In genomic region chr2:126406267-126406666, GRCh38 we compare ENCODE assay signal across 7 cellular contexts.
"Had no signal": no experiment of that assay in that cellular context is flagged by ENCODE, and none has a peak within 500 bp of the region (broad histone marks: within the 10 kb centered on the region; RNA-seq: fewer than 3 reads in every experiment).

No MANE protein-coding gene starts in this region.

- FAIRE-seq: GM12878, GM12891, GM12892, GM18507, GM19239 had no signal

- ATAC-seq: GM12878 had no signal

- H3K4me3 ChIP-seq: GM12878 had no signal

- DNase-seq: GDM1, GF-D8 had no signal
